ENCODE assay signal across 8 cellular contexts in genomic region chr2:201232125-201232815, GRCh38. TPM values are rescaled to one million over a fixed set of nuclear protein-coding genes. Genes with fewer than 3 reads are reported as not detected.
DNase-seq lines count a peak whose midpoint lies in the region; ATAC-seq and TF ChIP-seq lines count a peak whose summit lies in the region.

No MANE protein-coding gene starts in this region.

- TF ChIP-seq POLR2A in heart left ventricle (IDR thresholded peaks at IDR 0.05): no peak

- H3K4me1 Mint-ChIP-seq in activated naive CD8-positive, alpha-beta T cell treated with anti-CD3 and anti-CD28 coated beads, Interleukin-2, amount 10 ng/mL, durations not matched to agents 7 days and 5 days: peaks cover 47% of the 10 kb centered on the region

- H3K4me1 ChIP-seq in heart left ventricle (peaks cover 0 to 66% (median 16%) of the 10 kb centered on the region in 12 donors), aorta (ENCODE audit: control insufficient read depth in 1 of 2, insufficient read depth in 2 of 2, low read length in 2 of 2) (no peaks in the 10 kb centered on the region)

- H3K9me3 ChIP-seq in heart left ventricle (no peaks in the 10 kb centered on the region), aorta (ENCODE audit: control insufficient read depth, low read length) (no peaks in the 10 kb centered on the region)

- H3K4me3 Mint-ChIP-seq in activated naive CD8-positive, alpha-beta T cell treated with anti-CD3 and anti-CD28 coated beads, Interleukin-2, amount 10 ng/mL, durations not matched to agents 7 days and 5 days: peak overlapping the region; percentile 95

- no peaks in the 10 kb centered on the region for H3K27me3 Mint-ChIP-seq in activated naive CD8-positive, alpha-beta T cell treated with anti-CD3 and anti-CD28 coated beads, Interleukin-2, amount 10 ng/mL, durations not matched to agents 7 days and 5 days

- TF ChIP-seq CTCF in GM12864 (IDR thresholded peaks at IDR 0.05; ENCODE audit: low read depth, low read length, missing control alignments): peak; percentile 91
- peak; percentile 81 to 93 (median 88) for TF ChIP-seq CTCF in heart left ventricle (IDR thresholded peaks at IDR 0.05)

- H3K36me3 ChIP-seq in heart left ventricle: no peaks in the 10 kb centered on the region
- no peaks in the 10 kb centered on the region for H3K36me3 ChIP-seq in aorta (ENCODE audit: control insufficient read depth in 1 of 2, insufficient read depth in 2 of 2, low read length in 1 of 2)

- DNase-seq in GM12864 (ENCODE audit: low read depth): peak; percentile 94
- peak; percentile 80 to 94 (median 90) for DNase-seq in NCI-H1417 (lab: John Stamatoyannopoulos, UW)
- peak; percentile 98 for DNase-seq in SKM-1 treated with dmso at 0.1 percent for 144 hours (lab: John Stamatoyannopoulos, UW; ENCODE audit: unreplicated experiment)
- DNase-seq in activated naive CD8-positive, alpha-beta T cell treated with anti-CD3 and anti-CD28 coated beads, Interleukin-2, amount 10 ng/mL, durations not matched to agents 7 days and 5 days: peak; percentile 82
- DNase-seq in heart left ventricle: peak; percentile 86 to 91 (median 89)
- DNase-seq in pulmonary artery endothelial cell (ENCODE audit: low read depth, low spot score): peak; percentile 86
- DNase-seq in aorta: peak; percentile 90

- no peaks in the 10 kb centered on the region for H3K9me3 Mint-ChIP-seq in activated naive CD8-positive, alpha-beta T cell treated with anti-CD3 and anti-CD28 coated beads, Interleukin-2, amount 10 ng/mL, durations not matched to agents 7 days and 5 days

- POLR2A ChIA-PET in activated naive CD8-positive, alpha-beta T cell treated with anti-CD3 and anti-CD28 coated beads, Interleukin-2, amount 10 ng/mL, durations not matched to agents 7 days and 5 days (lab: Charles Lee): interaction anchor here (0.6 to 4.5 kb wide), 24 partner anchors 10 to 549 kb away, joined by 3 to 147 read pairs (median 6); partner anchors contain the start of genes ALS2, CASP10, CASP8 and CFLAR

- intact Hi-C loops in heart left ventricle (cut with DNase I) (loop anchor here in 9 of 10 donors (1.0 to 10.0 kb wide), 14 partner anchors 41 to 393 kb away; partner anchors contain the start of genes CASP10 (in 6 of the 9), CFLAR (in 3 of the 9), ORC2 (in 2 of the 9) and STRADB (in 1 of the 9)), aorta (cut with DNase I) (loop anchor here (5.0 to 10.0 kb wide), 4 partner anchors 130 to 473 kb away; partner anchors contain the start of genes STRADB (in 1 of the 2) and TRAK2 (in 1 of the 2))

- H3K36me3 Mint-ChIP-seq in activated naive CD8-positive, alpha-beta T cell treated with anti-CD3 and anti-CD28 coated beads, Interleukin-2, amount 10 ng/mL, durations not matched to agents 7 days and 5 days: peaks cover 8% of the 10 kb centered on the region

- H3K4me3 ChIP-seq in GM12864 (ENCODE audit: low read depth, low read length): peak overlapping the region; percentile 75; the same call in 1 of the 2 replicates
- peak overlapping the region in 4 of 12 donors; percentile 5 to 64 (median 20) for H3K4me3 ChIP-seq in heart left ventricle
- no peak overlapping the region for H3K4me3 ChIP-seq in aorta (ENCODE audit: low read length in 2 of 2)

- ATAC-seq in HG02623 (IDR thresholded peaks at IDR 0.05; ENCODE audit: unreplicated experiment): peak; percentile 37
- peak; percentile 52 for ATAC-seq in activated naive CD8-positive, alpha-beta T cell treated with anti-CD3 and anti-CD28 coated beads, Interleukin-2, amount 10 ng/mL, durations not matched to agents 7 days and 5 days (ENCODE audit: low read depth)
- ATAC-seq in heart left ventricle: peak; percentile 82 to 90 (median 90)
- ATAC-seq in aorta (ENCODE audit: low FRiP score): peak; percentile 82

- H3K27me3 ChIP-seq in heart left ventricle (no peaks in the 10 kb centered on the region), aorta (ENCODE audit: control insufficient read depth in 1 of 2, insufficient read depth in 2 of 2, low read length in 1 of 2) (no peaks in the 10 kb centered on the region)

- peak overlapping the region; percentile 97 for H3K27ac Mint-ChIP-seq in activated naive CD8-positive, alpha-beta T cell treated with anti-CD3 and anti-CD28 coated beads, Interleukin-2, amount 10 ng/mL, durations not matched to agents 7 days and 5 days

- H3K27ac ChIP-seq in heart left ventricle: peak overlapping the region in 8 of 12 donors; percentile 12 to 74 (median 38)
- no peak overlapping the region for H3K27ac ChIP-seq in aorta (ENCODE audit: low read depth in 1 of 2, low read length in 2 of 2)

- WGBS in heart left ventricle, 4 donors: 19 to 28% (median 23%) methylated on average over 10 of the region's 10 CpGs
- WGBS in aorta, 2 donors: 33 to 37% methylated on average over 10 of the region's 10 CpGs

RNA-seq across cellular contexts. Expression of gene CASP8, which starts 28.1 kb away (rescaled TPM):
- total RNA-seq in activated naive CD8-positive, alpha-beta T cell treated with anti-CD3 and anti-CD28 coated beads, Interleukin-2, amount 10 ng/mL, durations not matched to agents 7 days and 5 days: 100 to 1,000 TPM; 115 to 127 TPM
- total RNA-seq in heart left ventricle (10 to 100 TPM in 1 of 9 donors, 1 to 10 TPM in 8; 2.0 to 15.7 (median 3.0) TPM), pulmonary artery endothelial cell (14.0 and 21.5 TPM in 2 replicates), aorta (10 to 100 TPM; 19.2 to 20.3 TPM)
- polyA plus RNA-seq in heart left ventricle (1 to 10 TPM; 1.8 to 2.9 TPM), aorta (1 to 10 TPM; 5.6 to 9.7 TPM)

RNA-seq across cellular contexts. Expression of gene CASP10, which starts 49.3 kb away (rescaled TPM):
- total RNA-seq in activated naive CD8-positive, alpha-beta T cell treated with anti-CD3 and anti-CD28 coated beads, Interleukin-2, amount 10 ng/mL, durations not matched to agents 7 days and 5 days: 10 to 100 TPM; 45.2 to 46.1 TPM
- total RNA-seq in heart left ventricle (10 to 100 TPM in 2 of 9 donors, 1 to 10 TPM in 7; 4.3 to 24.0 (median 5.8) TPM), pulmonary artery endothelial cell (24.2 and 50.4 TPM in 2 replicates), aorta (10 to 100 TPM in 1 of 2 donors, 1 to 10 TPM in 1; 8.1 to 26.1 TPM)
- polyA plus RNA-seq in heart left ventricle (1 to 10 TPM; 2.8 to 3.5 TPM), aorta (1 to 10 TPM; 1.1 to 3.4 TPM)

Comparison
In these comparisons a context has a peak if more than half of its experiments do, and no peak if none do; other contexts are left out.
1. ATAC-seq: peak in every context shown above with its lines; median percentile 90 in heart left ventricle; 82 in aorta; 52 in activated naive CD8-positive, alpha-beta T cell treated with anti-CD3 and anti-CD28 coated beads, Interleukin-2, amount 10 ng/mL, durations not matched to agents 7 days and 5 days; 37 in HG02623.
2. H3K27ac ChIP-seq: peak in heart left ventricle (8 of 12); none in aorta (0 of 2).
3. Peak in every context shown above with its lines, with median percentiles within 50 percentile points of each other: DNase-seq.